Comparison of ENCODE assay signal across 17 cellular contexts in the genomic region with DNA sequence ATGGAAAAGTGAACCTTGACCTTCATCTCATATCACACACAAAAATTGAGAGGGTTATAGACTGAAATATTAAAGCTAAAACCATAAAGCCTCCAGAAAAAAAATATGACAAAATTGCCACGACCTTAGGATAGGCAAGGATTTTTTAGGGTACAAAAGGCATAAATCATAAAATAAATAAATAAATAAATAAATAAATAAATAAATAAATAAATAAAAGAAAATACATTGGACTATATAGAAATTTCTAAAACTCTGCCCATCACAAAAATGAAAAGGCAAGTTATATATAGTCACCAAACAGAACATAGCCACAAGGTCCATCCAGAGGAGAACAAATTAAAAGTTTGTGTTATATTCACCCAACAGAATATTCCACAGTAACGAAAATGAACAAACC.
DNase-seq lines count a peak whose midpoint lies in the region; ATAC-seq, FAIRE-seq and TF ChIP-seq lines count a peak whose summit lies in the region.
"Had no signal": no experiment of that assay in that cellular context is flagged by ENCODE, and none has a peak within 500 bp of the region (broad histone marks: within the 10 kb centered on the region; RNA-seq: fewer than 3 reads in every experiment).

No MANE protein-coding gene starts in this region.

- no peaks in the 10 kb centered on the region for H3K27me3 ChIP-seq in Caco-2 (replicated peaks; ENCODE audit: control insufficient read depth, insufficient read depth, low read length)
- H3K27me3 ChIP-seq: BLaER1 treated with 17β-estradiol and CSF1 and Interleukin-3, amounts not matched to agents 10 nM and 100 nM had no signal

- BruUV-seq in Caco-2 (replicated peaks; lab: Mats Ljungman, UMichigan) (no TSS peak), Calu3 (replicated peaks; lab: Mats Ljungman, UMichigan) (no TSS peak)

- H3K9me3 ChIP-seq in Caco-2, result no peaks in the 10 kb centered on the region
- H3K9me3 ChIP-seq: BLaER1 treated with 17β-estradiol and CSF1 and Interleukin-3, amounts not matched to agents 10 nM and 100 nM had no signal

- no peak overlapping the region for H3K27ac Mint-ChIP-seq in WTC11
- H3K27ac Mint-ChIP-seq in Caco-2 (ENCODE audit: unreplicated experiment), result no peak overlapping the region
- no peak overlapping the region for H3K27ac Mint-ChIP-seq in Calu3 (ENCODE audit: unreplicated experiment)
- H3K27ac Mint-ChIP-seq: B cell; CD4-positive, alpha-beta T cell; CD8-positive, alpha-beta T cell had no signal

- H3K4me1 Mint-ChIP-seq in WTC11, result peaks cover 24% of the 10 kb centered on the region
- H3K4me1 Mint-ChIP-seq in Caco-2 (ENCODE audit: low read depth, unreplicated experiment), result no peaks in the 10 kb centered on the region
- no peaks in the 10 kb centered on the region for H3K4me1 Mint-ChIP-seq in Calu3 (ENCODE audit: low read depth, unreplicated experiment)
- H3K4me1 Mint-ChIP-seq: B cell had no signal

- peaks cover 2% of the 10 kb centered on the region; the same call in 1 of the 2 replicates for H3K36me3 ChIP-seq in Caco-2 (ENCODE audit: control insufficient read depth, insufficient read depth, low read length)

- DNase-seq in GM19239 (ENCODE audit: insufficient read length, low spot score) (no peak), WTC11 (ENCODE audit: low spot score) (no peak), Caco-2 (no peak), Calu3 (no peak)
- no peak for DNase-seq in stimulated activated CD4-positive, alpha-beta T cell treated with anti-CD3 and anti-CD28 coated beads, Interleukin-1b, Interleukin-23, amount 100 ng/mL, for 48 hours
- DNase-seq: 8988T; AML-193; CD4-positive, alpha-beta T cell; CD8-positive, alpha-beta T cell; DMS79 treated with DMSO at 0.1 percent for 48 hours; GF-D8 had no signal

- no peak for ATAC-seq in WTC11
- ATAC-seq: CD8-positive, alpha-beta T cell had no signal

- H3K9me3 Mint-ChIP-seq in WTC11, result no peaks in the 10 kb centered on the region
- no peaks in the 10 kb centered on the region for H3K9me3 Mint-ChIP-seq in Caco-2 (ENCODE audit: unreplicated experiment)
- no peaks in the 10 kb centered on the region for H3K9me3 Mint-ChIP-seq in Calu3 (ENCODE audit: low read depth, unreplicated experiment)
- H3K9me3 Mint-ChIP-seq: CD4-positive, alpha-beta T cell; CD8-positive, alpha-beta T cell had no signal

- H3K4me1 ChIP-seq in Caco-2, result no peaks in the 10 kb centered on the region

- TF ChIP-seq CTCF in WTC11 (IDR thresholded peaks at IDR 0.05), result no peak
- TF ChIP-seq CTCF in Caco-2 (IDR thresholded peaks at IDR 0.05; ENCODE audit: insufficient read depth in 1 of 2, low read depth in 1 of 2, low read length in 1 of 2, severe bottlenecking in 1 of 2, unreplicated experiment in 1 of 2), result no peak
- TF ChIP-seq CTCF in Calu3 (IDR thresholded peaks at IDR 0.05; ENCODE audit: unreplicated experiment), result no peak

- CTCF ChIA-PET in WTC11 (lab: Charles Lee) (no interaction called here), Caco-2 (lab: Charles Lee) (no interaction called here), Calu3 (lab: Charles Lee) (no interaction called here)

- POLR2A ChIA-PET in WTC11 (lab: Charles Lee) (no interaction called here), Caco-2 (lab: Charles Lee) (no interaction called here)

- no peaks in the 10 kb centered on the region for H3K27me3 Mint-ChIP-seq in WTC11 (ENCODE audit: low read depth)
- H3K27me3 Mint-ChIP-seq in Caco-2 (ENCODE audit: insufficient read depth, unreplicated experiment), result no peaks in the 10 kb centered on the region
- H3K27me3 Mint-ChIP-seq in Calu3 (ENCODE audit: unreplicated experiment), result no peaks in the 10 kb centered on the region
- H3K27me3 Mint-ChIP-seq: B cell; CD4-positive, alpha-beta T cell had no signal

- H3K36me3 Mint-ChIP-seq in WTC11, result no peaks in the 10 kb centered on the region
- no peaks in the 10 kb centered on the region for H3K36me3 Mint-ChIP-seq in Caco-2 (ENCODE audit: insufficient read depth, unreplicated experiment)
- H3K36me3 Mint-ChIP-seq in Calu3 (ENCODE audit: insufficient read depth, unreplicated experiment), result peaks cover 4% of the 10 kb centered on the region

- intact Hi-C loops in Caco-2 (cut with micrococcal nuclease; ENCODE audit: unreplicated experiment), result no loop called here
- intact Hi-C loops in Calu3 (cut with micrococcal nuclease; ENCODE audit: unreplicated experiment), result no loop called here

- H3K4me3 ChIP-seq in Caco-2 (ENCODE audit: low read depth, low read length), result no peak overlapping the region
- H3K4me3 ChIP-seq: BLaER1 treated with 17β-estradiol and CSF1 and Interleukin-3, amounts not matched to agents 10 nM and 100 nM had no signal

- H3K4me3 Mint-ChIP-seq in WTC11, result no peak overlapping the region
- no peak overlapping the region for H3K4me3 Mint-ChIP-seq in Caco-2 (ENCODE audit: unreplicated experiment)
- no peak overlapping the region for H3K4me3 Mint-ChIP-seq in Calu3 (ENCODE audit: low read depth, unreplicated experiment)
- H3K4me3 Mint-ChIP-seq: B cell; CD4-positive, alpha-beta T cell; CD8-positive, alpha-beta T cell had no signal

- peak; percentile 4 for FAIRE-seq in GM19239 (lab: Jason Lieb, UNC)
- FAIRE-seq: A204.1, D721Med, G401.6, GM12891 had no signal

TF ChIP-seq in WTC11, 78 proteins besides CTCF, POLR2A, EP300 and RAD21:
- no peak for TF ChIP-seq SOX15 (CRISPR knock-in tag; IDR thresholded peaks at IDR 0.05)
- no peak for TF ChIP-seq NFYB (CRISPR knock-in tag; conservative IDR thresholded peaks at IDR 0.05; ENCODE audit: low read depth)
- TF ChIP-seq ZNF423 (CRISPR knock-in tag; IDR thresholded peaks at IDR 0.05), result no peak
- TF ChIP-seq HMGA2 (CRISPR knock-in tag; IDR thresholded peaks at IDR 0.05), result 0 out of 2 replicates have a peak, but pooled peaks have one; percentile 18
- TF ChIP-seq, protein P1, sequence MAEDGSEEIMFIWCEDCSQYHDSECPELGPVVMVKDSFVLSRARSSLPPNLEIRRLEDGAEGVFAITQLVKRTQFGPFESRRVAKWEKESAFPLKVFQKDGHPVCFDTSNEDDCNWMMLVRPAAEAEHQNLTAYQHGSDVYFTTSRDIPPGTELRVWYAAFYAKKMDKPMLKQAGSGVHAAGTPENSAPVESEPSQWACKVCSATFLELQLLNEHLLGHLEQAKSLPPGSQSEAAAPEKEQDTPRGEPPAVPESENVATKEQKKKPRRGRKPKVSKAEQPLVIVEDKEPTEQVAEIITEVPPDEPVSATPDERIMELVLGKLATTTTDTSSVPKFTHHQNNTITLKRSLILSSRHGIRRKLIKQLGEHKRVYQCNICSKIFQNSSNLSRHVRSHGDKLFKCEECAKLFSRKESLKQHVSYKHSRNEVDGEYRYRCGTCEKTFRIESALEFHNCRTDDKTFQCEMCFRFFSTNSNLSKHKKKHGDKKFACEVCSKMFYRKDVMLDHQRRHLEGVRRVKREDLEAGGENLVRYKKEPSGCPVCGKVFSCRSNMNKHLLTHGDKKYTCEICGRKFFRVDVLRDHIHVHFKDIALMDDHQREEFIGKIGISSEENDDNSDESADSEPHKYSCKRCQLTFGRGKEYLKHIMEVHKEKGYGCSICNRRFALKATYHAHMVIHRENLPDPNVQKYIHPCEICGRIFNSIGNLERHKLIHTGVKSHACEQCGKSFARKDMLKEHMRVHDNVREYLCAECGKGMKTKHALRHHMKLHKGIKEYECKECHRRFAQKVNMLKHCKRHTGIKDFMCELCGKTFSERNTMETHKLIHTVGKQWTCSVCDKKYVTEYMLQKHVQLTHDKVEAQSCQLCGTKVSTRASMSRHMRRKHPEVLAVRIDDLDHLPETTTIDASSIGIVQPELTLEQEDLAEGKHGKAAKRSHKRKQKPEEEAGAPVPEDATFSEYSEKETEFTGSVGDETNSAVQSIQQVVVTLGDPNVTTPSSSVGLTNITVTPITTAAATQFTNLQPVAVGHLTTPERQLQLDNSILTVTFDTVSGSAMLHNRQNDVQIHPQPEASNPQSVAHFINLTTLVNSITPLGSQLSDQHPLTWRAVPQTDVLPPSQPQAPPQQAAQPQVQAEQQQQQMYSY (CRISPR knock-in tag; IDR thresholded peaks at IDR 0.05), result no peak
- TF ChIP-seq NFE2L1 (CRISPR knock-in tag; IDR thresholded peaks at IDR 0.05), result no peak
- TF ChIP-seq ATF6 (CRISPR knock-in tag; IDR thresholded peaks at IDR 0.05), result no peak
- TF ChIP-seq ZNF317 (CRISPR knock-in tag; IDR thresholded peaks at IDR 0.05; ENCODE audit: borderline replicate concordance, low read depth), result no peak
- TF ChIP-seq MAX (CRISPR knock-in tag; IDR thresholded peaks at IDR 0.05), result no peak
TF ChIP-seq in WTC11: peak in this region for 1.
